In the genomic region with DNA sequence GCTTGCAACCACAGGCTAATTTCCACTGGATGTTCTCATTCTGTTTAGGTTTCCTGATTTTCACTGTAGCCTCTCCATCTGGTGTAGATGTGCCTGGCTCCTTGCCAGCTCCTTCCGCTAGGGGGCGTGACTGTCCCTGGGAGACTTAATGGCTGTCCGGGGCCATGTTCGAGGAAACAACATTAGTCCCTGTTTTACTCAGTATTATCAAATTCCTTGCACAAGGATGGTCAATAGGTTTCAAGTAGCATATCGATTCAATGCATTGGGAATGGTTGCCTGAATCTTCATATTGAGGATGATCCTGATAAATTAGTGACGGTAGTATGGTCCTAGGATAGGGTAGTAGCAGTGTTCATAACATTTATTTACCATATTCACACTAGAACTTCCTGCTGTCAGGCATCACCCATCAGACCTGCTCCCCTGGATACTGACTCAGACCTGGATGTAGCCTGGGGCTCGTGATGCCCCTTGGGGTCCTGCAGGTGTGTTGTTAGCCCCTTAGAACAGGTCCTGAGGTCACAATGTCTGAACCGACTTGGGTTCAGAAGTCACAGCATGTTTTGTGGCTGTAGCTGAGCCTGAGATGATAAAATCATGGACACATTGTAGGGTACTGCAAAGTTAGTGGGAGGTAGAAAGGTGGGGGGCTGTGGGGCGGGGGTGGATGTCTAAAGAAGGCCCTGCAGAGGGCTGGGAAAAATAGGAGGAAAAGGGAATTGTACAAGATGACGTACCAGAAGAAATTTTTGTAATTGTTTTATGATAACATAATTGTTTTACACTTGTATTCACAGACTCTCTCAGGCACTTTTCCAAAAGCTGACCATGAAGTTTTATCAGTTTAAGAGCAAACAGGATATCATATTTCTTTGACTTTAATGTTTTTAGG, we compare ENCODE assay signal across 8 cellular contexts. TPM values are rescaled to one million over a fixed set of nuclear protein-coding genes. Genes with fewer than 3 reads are reported as not detected.
DNase-seq lines count a peak whose midpoint lies in the region; ATAC-seq and TF ChIP-seq lines count a peak whose summit lies in the region.

No MANE protein-coding gene starts in this region.

- H3K27me3 ChIP-seq in spleen (replicated peaks in 1 of 7) = no peaks in the 10 kb centered on the region

- POLR2A ChIA-PET in GM10248 (lab: Yijun Ruan, JAX) = no interaction called here

- DNase-seq in GM10248 (ENCODE audit: extremely low spot score) (peak; percentile 25), NCI-H1694 (lab: John Stamatoyannopoulos, UW) (peak; percentile 88), germinal center (ENCODE audit: low spot score) (peak; percentile 53), spleen (peak; percentile 87), NCI-H2196 (lab: John Stamatoyannopoulos, UW; ENCODE audit: unreplicated experiment) (no peak)
- peak; percentile 47 for DNase-seq in activated CD8-positive, alpha-beta memory T cell treated with anti-CD3 and anti-CD28 coated beads, Interleukin-2, amount 50 U/mL, for 4 hours

- WGBS in spleen, 5 donors = 40 to 54% (median 47%) methylated on average over 10 of the region's 10 CpGs

- TF ChIP-seq CTCF in GM10248 (IDR thresholded peaks at IDR 0.05; ENCODE audit: control extremely low read depth, extremely low read depth, low read depth, missing control alignments) (peak; percentile 23), spleen (IDR thresholded peaks at IDR 0.05 in 8 of 11, conservative IDR thresholded peaks at IDR 0.05 in 3 of 11) (peak in 9 of 11 experiments; percentile 10 to 56 (median 39))

- CTCF ChIA-PET in GM10248 (lab: Yijun Ruan, JAX) = interaction anchor here (1.4 to 13.5 kb wide), 5 partner anchors 8 to 67 kb away, joined by 3 to 140 read pairs (median 4); partner anchors contain the start of gene EXOC6

- no peaks in the 10 kb centered on the region for H3K36me3 ChIP-seq in spleen

- ATAC-seq in HG02981 (IDR thresholded peaks at IDR 0.05; ENCODE audit: unreplicated experiment) (no peak), HG03442 (IDR thresholded peaks at IDR 0.05; ENCODE audit: unreplicated experiment) (no peak)

- H3K27ac ChIP-seq in spleen = peak overlapping the region in 7 of 8 donors; percentile 38 to 82 (median 58)

- H3K9me3 ChIP-seq in spleen = no peaks in the 10 kb centered on the region

- intact Hi-C loops in spleen (cut with DNase I; ENCODE audit: low total_unique reads) = no loop called here

- no peak for TF ChIP-seq POLR2A in spleen (IDR thresholded peaks at IDR 0.05)

- H3K4me1 ChIP-seq in spleen = peaks cover 4 to 36% (median 18%) of the 10 kb centered on the region in 6 donors

- H3K4me3 ChIP-seq in spleen = no peak overlapping the region

RNA-seq across cellular contexts. Expression of gene EXOC6, which starts 8.9 kb away (rescaled TPM):
- 10 to 100 TPM; 19.3 to 40.0 (median 31.5) TPM for total RNA-seq in spleen
- polyA plus RNA-seq in spleen = 10 to 100 TPM in 1 of 3 donors, 1 to 10 TPM in 2; 7.0 to 10.8 (median 8.8) TPM
